In genomic region chr6:95084867-95085266, GRCh38 we compare ENCODE assay signal across 1 cellular context.
TF ChIP-seq lines count a peak whose summit lies in the region.

No MANE protein-coding gene starts in this region.

TF ChIP-seq in GM23338, 12 proteins besides CTCF, POLR2A, EP300 and RAD21 (continued from another document):
- TF ChIP-seq, protein P1, sequence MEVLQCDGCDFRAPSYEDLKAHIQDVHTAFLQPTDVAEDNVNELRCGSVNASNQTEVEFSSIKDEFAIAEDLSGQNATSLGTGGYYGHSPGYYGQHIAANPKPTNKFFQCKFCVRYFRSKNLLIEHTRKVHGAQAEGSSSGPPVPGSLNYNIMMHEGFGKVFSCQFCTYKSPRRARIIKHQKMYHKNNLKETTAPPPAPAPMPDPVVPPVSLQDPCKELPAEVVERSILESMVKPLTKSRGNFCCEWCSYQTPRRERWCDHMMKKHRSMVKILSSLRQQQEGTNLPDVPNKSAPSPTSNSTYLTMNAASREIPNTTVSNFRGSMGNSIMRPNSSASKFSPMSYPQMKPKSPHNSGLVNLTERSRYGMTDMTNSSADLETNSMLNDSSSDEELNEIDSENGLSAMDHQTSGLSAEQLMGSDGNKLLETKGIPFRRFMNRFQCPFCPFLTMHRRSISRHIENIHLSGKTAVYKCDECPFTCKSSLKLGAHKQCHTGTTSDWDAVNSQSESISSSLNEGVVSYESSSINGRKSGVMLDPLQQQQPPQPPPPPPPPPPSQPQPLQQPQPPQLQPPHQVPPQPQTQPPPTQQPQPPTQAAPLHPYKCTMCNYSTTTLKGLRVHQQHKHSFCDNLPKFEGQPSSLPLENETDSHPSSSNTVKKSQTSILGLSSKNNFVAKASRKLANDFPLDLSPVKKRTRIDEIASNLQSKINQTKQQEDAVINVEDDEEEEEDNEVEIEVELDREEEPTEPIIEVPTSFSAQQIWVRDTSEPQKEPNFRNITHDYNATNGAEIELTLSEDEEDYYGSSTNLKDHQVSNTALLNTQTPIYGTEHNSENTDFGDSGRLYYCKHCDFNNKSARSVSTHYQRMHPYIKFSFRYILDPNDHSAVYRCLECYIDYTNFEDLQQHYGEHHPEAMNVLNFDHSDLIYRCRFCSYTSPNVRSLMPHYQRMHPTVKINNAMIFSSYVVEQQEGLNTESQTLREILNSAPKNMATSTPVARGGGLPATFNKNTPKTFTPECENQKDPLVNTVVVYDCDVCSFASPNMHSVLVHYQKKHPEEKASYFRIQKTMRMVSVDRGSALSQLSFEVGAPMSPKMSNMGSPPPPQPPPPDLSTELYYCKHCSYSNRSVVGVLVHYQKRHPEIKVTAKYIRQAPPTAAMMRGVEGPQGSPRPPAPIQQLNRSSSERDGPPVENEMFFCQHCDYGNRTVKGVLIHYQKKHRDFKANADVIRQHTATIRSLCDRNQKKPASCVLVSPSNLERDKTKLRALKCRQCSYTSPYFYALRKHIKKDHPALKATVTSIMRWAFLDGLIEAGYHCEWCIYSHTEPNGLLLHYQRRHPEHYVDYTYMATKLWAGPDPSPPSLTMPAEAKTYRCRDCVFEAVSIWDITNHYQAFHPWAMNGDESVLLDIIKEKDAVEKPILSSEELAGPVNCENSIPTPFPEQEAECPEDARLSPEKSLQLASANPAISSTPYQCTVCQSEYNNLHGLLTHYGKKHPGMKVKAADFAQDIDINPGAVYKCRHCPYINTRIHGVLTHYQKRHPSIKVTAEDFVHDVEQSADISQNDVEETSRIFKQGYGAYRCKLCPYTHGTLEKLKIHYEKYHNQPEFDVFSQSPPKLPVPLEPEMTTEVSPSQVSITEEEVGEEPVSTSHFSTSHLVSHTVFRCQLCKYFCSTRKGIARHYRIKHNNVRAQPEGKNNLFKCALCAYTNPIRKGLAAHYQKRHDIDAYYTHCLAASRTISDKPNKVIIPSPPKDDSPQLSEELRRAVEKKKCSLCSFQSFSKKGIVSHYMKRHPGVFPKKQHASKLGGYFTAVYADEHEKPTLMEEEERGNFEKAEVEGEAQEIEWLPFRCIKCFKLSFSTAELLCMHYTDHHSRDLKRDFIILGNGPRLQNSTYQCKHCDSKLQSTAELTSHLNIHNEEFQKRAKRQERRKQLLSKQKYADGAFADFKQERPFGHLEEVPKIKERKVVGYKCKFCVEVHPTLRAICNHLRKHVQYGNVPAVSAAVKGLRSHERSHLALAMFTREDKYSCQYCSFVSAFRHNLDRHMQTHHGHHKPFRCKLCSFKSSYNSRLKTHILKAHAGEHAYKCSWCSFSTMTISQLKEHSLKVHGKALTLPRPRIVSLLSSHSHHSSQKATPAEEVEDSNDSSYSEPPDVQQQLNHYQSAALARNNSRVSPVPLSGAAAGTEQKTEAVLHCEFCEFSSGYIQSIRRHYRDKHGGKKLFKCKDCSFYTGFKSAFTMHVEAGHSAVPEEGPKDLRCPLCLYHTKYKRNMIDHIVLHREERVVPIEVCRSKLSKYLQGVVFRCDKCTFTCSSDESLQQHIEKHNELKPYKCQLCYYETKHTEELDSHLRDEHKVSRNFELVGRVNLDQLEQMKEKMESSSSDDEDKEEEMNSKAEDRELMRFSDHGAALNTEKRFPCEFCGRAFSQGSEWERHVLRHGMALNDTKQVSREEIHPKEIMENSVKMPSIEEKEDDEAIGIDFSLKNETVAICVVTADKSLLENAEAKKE (CRISPR knock-in tag; IDR thresholded peaks at IDR 0.05): no peak
- no peak for TF ChIP-seq ZNF114 (CRISPR knock-in tag; IDR thresholded peaks at IDR 0.05)
- TF ChIP-seq POLR2AphosphoS5 (IDR thresholded peaks at IDR 0.05; ENCODE audit: low read depth): no peak
